ENCODE assay signal across 20 cellular contexts in genomic region chr16:85595812-85596495, GRCh38. TPM values are rescaled to one million over a fixed set of nuclear protein-coding genes. Genes with fewer than 3 reads are reported as not detected.
DNase-seq lines count a peak whose midpoint lies in the region; ATAC-seq and TF ChIP-seq lines count a peak whose summit lies in the region.
"Had no signal": no experiment of that assay in that cellular context is flagged by ENCODE, and none has a peak within 500 bp of the region (broad histone marks: within the 10 kb centered on the region; RNA-seq: fewer than 3 reads in every experiment).

No MANE protein-coding gene starts in this region.

- no peak overlapping the region for H3K4me3 ChIP-seq in BLaER1
- H3K4me3 ChIP-seq in endodermal cell (ENCODE audit: low read length): no peak overlapping the region
- no peak overlapping the region for H3K4me3 ChIP-seq in neuronal stem cell (ENCODE audit: low read length in 2 of 2)

- peak overlapping the region; percentile 64 for H3K27ac Mint-ChIP-seq in endodermal cell
- peak overlapping the region in 4 of 10 donors; percentile 27 to 70 (median 51) for H3K27ac Mint-ChIP-seq in naive thymus-derived CD8-positive, alpha-beta T cell
- H3K27ac Mint-ChIP-seq: H9 had no signal

- H2BK15ac ChIP-seq in neuronal stem cell (ENCODE audit: low read length): no peak overlapping the region

- H3K9me3 ChIP-seq in BLaER1 (no peaks in the 10 kb centered on the region), endodermal cell (ENCODE audit: control insufficient read depth, low read length) (no peaks in the 10 kb centered on the region), neuronal stem cell (replicated peaks in 1 of 2; ENCODE audit: control insufficient read depth in 2 of 2, insufficient read depth in 1 of 2, low read depth in 1 of 2, low read length in 2 of 2) (no peaks in the 10 kb centered on the region)
- H3K9me3 ChIP-seq: SK-N-SH had no signal

- DNase-seq in NCI-H2171 (lab: John Stamatoyannopoulos, UW): peak; percentile 54
- no peak for DNase-seq in endodermal cell
- DNase-seq in neuronal stem cell (ENCODE audit: low spot score): no peak
- DNase-seq in naive thymus-derived CD8-positive, alpha-beta T cell: no peak
- DNase-seq: COR-L47, DMS 273 treated with DMSO at 0.1 percent for 48 hours, DND-41, H9, MM.1S, NCI-H1092 treated with DMSO at 0.1 percent for 48 hours, NCI-H2081 treated with DMSO at 0.1 percent for 48 hours, NCI-H2227 treated with DMSO at 0.1 percent for 48 hours, NCI-H510A treated with DMSO at 0.1 percent for 48 hours, NCI-H774, SHP77, SK-N-SH had no signal

- peaks cover 5% of the 10 kb centered on the region for H3K36me3 Mint-ChIP-seq in endodermal cell (ENCODE audit: low read depth)
- H3K36me3 Mint-ChIP-seq in naive thymus-derived CD8-positive, alpha-beta T cell: peaks cover 0 to 16% (median 2%) of the 10 kb centered on the region in 3 donors

- H3K27me3 Mint-ChIP-seq in endodermal cell (ENCODE audit: insufficient read depth): no peaks in the 10 kb centered on the region
- no peaks in the 10 kb centered on the region for H3K27me3 Mint-ChIP-seq in naive thymus-derived CD8-positive, alpha-beta T cell

- TF ChIP-seq CTCF in endodermal cell (conservative IDR thresholded peaks at IDR 0.05): no peak

- ATAC-seq in GM21447 (IDR thresholded peaks at IDR 0.05; ENCODE audit: unreplicated experiment): no peak
- no peak for ATAC-seq in naive thymus-derived CD8-positive, alpha-beta T cell
- no peak for ATAC-seq in HG02678 (IDR thresholded peaks at IDR 0.05; ENCODE audit: unreplicated experiment)

- no peaks in the 10 kb centered on the region for H3K27me3 ChIP-seq in BLaER1
- H3K27me3 ChIP-seq in endodermal cell (ENCODE audit: control insufficient read depth, insufficient read depth, low read length, poor library complexity, severe bottlenecking): no peaks in the 10 kb centered on the region
- peaks cover 0 to 1% (median 0%) of the 10 kb centered on the region in 3 experiments for H3K27me3 ChIP-seq in neuronal stem cell (ENCODE audit: control insufficient read depth in 3 of 3, insufficient read depth in 3 of 3, low read depth in 1 of 3, low read length in 3 of 3)

- H3K9me3 Mint-ChIP-seq in endodermal cell: no peaks in the 10 kb centered on the region
- H3K9me3 Mint-ChIP-seq in naive thymus-derived CD8-positive, alpha-beta T cell: no peaks in the 10 kb centered on the region
- H3K9me3 Mint-ChIP-seq: H9 had no signal

- H3K4me2 ChIP-seq in BLaER1 (peak overlapping the region; percentile 91), neuronal stem cell (ENCODE audit: insufficient read depth, low read length, poor library complexity, severe bottlenecking) (no peak overlapping the region)
- H3K4me2 ChIP-seq: SK-N-SH had no signal

- H3K4me1 Mint-ChIP-seq in endodermal cell: peaks cover 12% of the 10 kb centered on the region
- peaks cover 16 to 44% (median 21%) of the 10 kb centered on the region in 4 donors for H3K4me1 Mint-ChIP-seq in naive thymus-derived CD8-positive, alpha-beta T cell

- no peak overlapping the region for H3K14ac ChIP-seq in neuronal stem cell (ENCODE audit: low read length)

- no peak overlapping the region for H3K4me3 Mint-ChIP-seq in endodermal cell
- peak overlapping the region in 1 of 10 donors; percentile 7 for H3K4me3 Mint-ChIP-seq in naive thymus-derived CD8-positive, alpha-beta T cell
- H3K4me3 Mint-ChIP-seq: CD14-positive monocyte, H9 had no signal

- H2BK120ac ChIP-seq in neuronal stem cell (ENCODE audit: low read depth, low read length): no peak overlapping the region

- WGBS in endodermal cell (ENCODE audit: insufficient coverage in 1 of 2, insufficient read length in 1 of 2), 2 experiments: 92 to 94% methylated on average over 15 to 18 of the region's 18 CpGs
- WGBS in neuronal stem cell (ENCODE audit: extremely low coverage in 2 of 2, insufficient read length in 2 of 2, insufficient replicate concordance in 1 of 2), 2 donors: 100% methylated on average over 2 of the region's 18 CpGs; no CpG with 5 or more reads in 1 of the 2 donors

- no peak overlapping the region for H2BK5ac ChIP-seq in neuronal stem cell (ENCODE audit: low read length)

- POLR2A ChIA-PET in naive thymus-derived CD8-positive, alpha-beta T cell (lab: Charles Lee): no interaction called here

- no peaks in the 10 kb centered on the region for H3K36me3 ChIP-seq in BLaER1
- no peaks in the 10 kb centered on the region for H3K36me3 ChIP-seq in endodermal cell (ENCODE audit: control insufficient read depth, insufficient read depth, low read length)
- no peaks in the 10 kb centered on the region for H3K36me3 ChIP-seq in neuronal stem cell (replicated peaks in 1 of 2; ENCODE audit: control insufficient read depth in 2 of 2, insufficient read depth in 2 of 2, low read length in 2 of 2)

- H3K27ac ChIP-seq in BLaER1 (peak overlapping the region; percentile 53; the same call in 1 of the 2 replicates), endodermal cell (ENCODE audit: low read depth, low read length) (no peak overlapping the region), neuronal stem cell (replicated peaks; ENCODE audit: low read length) (no peak overlapping the region)

- no peak overlapping the region for H2AFZ ChIP-seq in neuronal stem cell (ENCODE audit: low read length)

- H4K20me1 ChIP-seq in BLaER1: peaks cover 83% of the 10 kb centered on the region

- no peaks in the 10 kb centered on the region for H3K79me1 ChIP-seq in neuronal stem cell (ENCODE audit: low read depth, low read length)

- H3K9ac ChIP-seq in BLaER1: 0 out of 2 replicates have a peak overlapping the region, but pooled peaks have one; percentile 19
- no peak overlapping the region for H3K9ac ChIP-seq in endodermal cell (ENCODE audit: extremely low read depth, low read length, poor library complexity, severe bottlenecking)
- H3K9ac ChIP-seq in neuronal stem cell (ENCODE audit: low read depth, low read length, poor library complexity): no peak overlapping the region
- H3K9ac ChIP-seq: SK-N-SH had no signal

- H4K8ac ChIP-seq in neuronal stem cell (ENCODE audit: low read depth, low read length): no peak overlapping the region

- H3K4ac ChIP-seq in neuronal stem cell (ENCODE audit: low read length): no peak overlapping the region

- H3K23ac ChIP-seq in neuronal stem cell (ENCODE audit: low read depth, low read length, poor library complexity): peak overlapping the region; percentile 34

- no peak overlapping the region for H4K91ac ChIP-seq in neuronal stem cell (ENCODE audit: low read depth, low read length, poor library complexity)

- H3K4me1 ChIP-seq in BLaER1 (peaks cover 98% of the 10 kb centered on the region), endodermal cell (ENCODE audit: control insufficient read depth, insufficient read depth, low read length) (no peaks in the 10 kb centered on the region), neuronal stem cell (ENCODE audit: control insufficient read depth in 2 of 2, insufficient read depth in 1 of 2, low read depth in 1 of 2, low read length in 2 of 2) (peaks cover 18 to 33% of the 10 kb centered on the region in 2 donors)

- peak overlapping the region; percentile 79 for H2AK5ac ChIP-seq in neuronal stem cell (ENCODE audit: low read depth, low read length)

- H3K18ac ChIP-seq in neuronal stem cell (ENCODE audit: low read length): peak overlapping the region; percentile 65

- peak overlapping the region; percentile 91 for H2BK12ac ChIP-seq in neuronal stem cell (ENCODE audit: low read length)

RNA-seq across cellular contexts. Expression of gene GSE1, which starts 17.2 kb away (rescaled TPM):
- total RNA-seq in endodermal cell: 100 to 1,000 TPM; 108 to 128 TPM
- polyA plus RNA-seq in endodermal cell (2013, experiment 1 of 2): 55.0 TPM
- 54.2 TPM for polyA plus RNA-seq in endodermal cell (2013, experiment 2 of 2)
- polyA plus RNA-seq in neuronal stem cell (2013, experiment 1 of 2): 5.7 TPM
- polyA plus RNA-seq in neuronal stem cell (2013, experiment 2 of 2): 6.2 TPM
- total RNA-seq in naive thymus-derived CD8-positive, alpha-beta T cell: 10 to 100 TPM; 53.8 to 56.2 TPM
- polyA plus RNA-seq in naive thymus-derived CD8-positive, alpha-beta T cell: 1 to 10 TPM; 1.5 to 2.9 (median 2.0) TPM
